In genomic region chr18:68826111-68826510, GRCh38 we compare ENCODE assay signal across 24 cellular contexts. TPM values are rescaled to one million over a fixed set of nuclear protein-coding genes. Genes with fewer than 3 reads are reported as not detected.
DNase-seq lines count a peak whose midpoint lies in the region; ATAC-seq and TF ChIP-seq lines count a peak whose summit lies in the region.
"Had no signal": no experiment of that assay in that cellular context is flagged by ENCODE, and none has a peak within 500 bp of the region (broad histone marks: within the 10 kb centered on the region; RNA-seq: fewer than 3 reads in every experiment).

No MANE protein-coding gene starts in this region.

- H3K27ac ChIP-seq in upper lobe of right lung, result no peak overlapping the region
- H3K27ac ChIP-seq: BLaER1, transverse colon had no signal

- TF ChIP-seq CTCF in fibroblast of the aortic adventitia (IDR thresholded peaks at IDR 0.05; ENCODE audit: insufficient read depth, low read length) (no peak), upper lobe of right lung (IDR thresholded peaks at IDR 0.05) (no peak)

- no peaks in the 10 kb centered on the region for H3K9me3 ChIP-seq in upper lobe of right lung
- H3K9me3 ChIP-seq: BLaER1, transverse colon had no signal

- DNase-seq in NOMO-1 treated with DMSO at 0.1 percent for 48 hours (lab: John Stamatoyannopoulos, UW; ENCODE audit: unreplicated experiment), result peak; percentile 19
- no peak for DNase-seq in NOMO-1 treated with dmso at 0.1 percent for 144 hours (lab: John Stamatoyannopoulos, UW; ENCODE audit: unreplicated experiment)
- DNase-seq in OCI-M1 (lab: John Stamatoyannopoulos, UW), result peak; percentile 31
- DNase-seq in fibroblast of the aortic adventitia (ENCODE audit: low read depth), result peak; percentile 37
- no peak for DNase-seq in upper lobe of right lung
- DNase-seq in left colon, result no peak
- no peak for DNase-seq in DMS 273 (lab: John Stamatoyannopoulos, UW; ENCODE audit: unreplicated experiment)
- DNase-seq: 8988T; activated CD4-positive, alpha-beta T cell treated with anti-CD3 and anti-CD28 coated beads for 36 hours; activated CD8-positive, alpha-beta memory T cell treated with anti-CD3 and anti-CD28 coated beads for 24 hours; activated naive CD4-positive, alpha-beta T cell treated with anti-CD3 and anti-CD28 coated beads for 36 hours; activated T-cell treated with anti-CD3 and anti-CD28 coated beads, Interleukin-2, amount 50 U/mL, for 4 hours; anterior cingulate cortex; kidney glomerular epithelial cell; naive thymus-derived CD4-positive, alpha-beta T cell; NCI-H1436 treated with DMSO at 0.1 percent for 48 hours; NCI-H510A treated with DMSO at 0.1 percent for 48 hours; occipital lobe; stimulated activated naive CD8-positive, alpha-beta T cell treated with anti-CD3 and anti-CD28 coated beads, Interleukin-15, amount 100 ng/mL, for 72 hours; SW 1271; transverse colon had no signal

- H3K4me1 ChIP-seq in upper lobe of right lung, result peaks cover 3% of the 10 kb centered on the region
- H3K4me1 ChIP-seq: BLaER1, transverse colon had no signal

- ATAC-seq in upper lobe of right lung (peak; percentile 85), left colon (no peak), GM21723 (IDR thresholded peaks at IDR 0.05; ENCODE audit: unreplicated experiment) (no peak)
- ATAC-seq: activated CD4-positive, alpha-beta T cell treated with anti-CD3 and anti-CD28 coated beads for 36 hours; activated T-cell treated with anti-CD3 and anti-CD28 coated beads, Interleukin-2, amount 50 U/mL, for 4 hours; HepG2; naive thymus-derived CD4-positive, alpha-beta T cell; stimulated activated naive CD8-positive, alpha-beta T cell treated with anti-CD3 and anti-CD28 coated beads, Interleukin-15, amount 100 ng/mL, for 72 hours had no signal

- no peaks in the 10 kb centered on the region for H3K27me3 ChIP-seq in upper lobe of right lung
- H3K27me3 ChIP-seq: BLaER1, transverse colon had no signal

- H3K4me3 ChIP-seq in fibroblast of the aortic adventitia (ENCODE audit: low read depth, low read length), result no peak overlapping the region
- H3K4me3 ChIP-seq in upper lobe of right lung, result no peak overlapping the region
- H3K4me3 ChIP-seq: BLaER1, transverse colon had no signal

- intact Hi-C loops in upper lobe of right lung (cut with DNase I), result no loop called here
- intact Hi-C loops in left colon (cut with DNase I, micrococcal nuclease), result no loop called here

- no peaks in the 10 kb centered on the region for H3K36me3 ChIP-seq in upper lobe of right lung
- H3K36me3 ChIP-seq: BLaER1, transverse colon had no signal

RNA-seq across cellular contexts. Expression of gene CCDC102B, which starts 28.2 kb away (rescaled TPM):
- 3.1 and 27.8 TPM in 2 replicates for total RNA-seq in fibroblast of the aortic adventitia (ENCODE audit: low replicate concordance)
- 43.7 TPM for total RNA-seq in upper lobe of right lung
- 1 to 10 TPM; 2.7 to 5.2 TPM for total RNA-seq in left colon

Comparison
In these comparisons a context has a peak if more than half of its experiments do, and no peak if none do; other contexts are left out.
1. DNase-seq: peak in NOMO-1 treated with DMSO at 0.1 percent for 48 hours (single experiment), OCI-M1 (single experiment) and fibroblast of the aortic adventitia (single experiment); none in NOMO-1 treated with dmso at 0.1 percent for 144 hours (single experiment), upper lobe of right lung (single experiment), left colon (0 of 2) and DMS 273 (single experiment).